In the genomic region with DNA sequence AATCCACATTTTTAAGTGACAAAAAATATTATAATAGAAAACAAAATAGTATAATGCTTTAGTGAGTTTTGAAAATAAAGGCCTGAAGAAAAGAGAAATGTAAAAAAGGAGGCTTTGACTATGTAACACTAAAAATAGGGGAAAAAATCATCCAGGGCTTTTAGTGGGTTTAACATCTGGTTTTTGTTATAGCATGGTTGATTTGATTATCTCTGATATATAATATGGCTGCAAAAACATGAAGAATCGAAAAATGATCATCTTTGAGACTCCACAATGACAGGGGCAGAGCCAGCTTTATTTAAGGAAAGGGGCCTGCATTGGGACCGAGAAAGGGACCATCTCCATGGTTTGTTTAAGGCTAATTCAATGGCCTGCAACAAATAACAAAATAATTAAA, we compare ENCODE assay signal across 17 cellular contexts.
A peak's percentile ranks its signal among the peaks of the same experiment; 100 is the strongest.
DNase-seq lines count a peak whose midpoint lies in the region; ATAC-seq and TF ChIP-seq lines count a peak whose summit lies in the region.
"Had no signal": no experiment of that assay in that cellular context is flagged by ENCODE, and none has a peak within 500 bp of the region (broad histone marks: within the 10 kb centered on the region; RNA-seq: fewer than 3 reads in every experiment).

No MANE protein-coding gene starts in this region.

- peaks cover 23% of the 10 kb centered on the region for H3K4me1 Mint-ChIP-seq in mesothelial cell of epicardium

- H3K9me3 Mint-ChIP-seq in mesothelial cell of epicardium, result peaks cover 8% of the 10 kb centered on the region
- H3K9me3 Mint-ChIP-seq: CD4-positive, alpha-beta T cell had no signal

- no peak for ATAC-seq in HG02973 (IDR thresholded peaks at IDR 0.05; ENCODE audit: unreplicated experiment)
- ATAC-seq in HG02970 (IDR thresholded peaks at IDR 0.05; ENCODE audit: low FRiP score, unreplicated experiment), result no peak
- ATAC-seq: A549 had no signal

- no peaks in the 10 kb centered on the region for H3K79me2 ChIP-seq in KMS-11 (ENCODE audit: insufficient read depth, low read depth)

- H3K36me3 Mint-ChIP-seq in mesothelial cell of epicardium, result no peaks in the 10 kb centered on the region

- no peak overlapping the region for H3K9ac ChIP-seq in KMS-11
- no peak overlapping the region for H3K9ac ChIP-seq in adipocyte (ENCODE audit: low read length)
- H3K9ac ChIP-seq: GM23248 had no signal

- H2AFZ ChIP-seq in KMS-11 (ENCODE audit: low read depth), result no peak overlapping the region
- H2AFZ ChIP-seq: GM23248 had no signal

- H3K27me3 ChIP-seq in KMS-11 (ENCODE audit: insufficient read depth, low read depth) (no peaks in the 10 kb centered on the region), adipocyte (replicated peaks; ENCODE audit: control insufficient read depth, insufficient read depth, low read length) (no peaks in the 10 kb centered on the region)

- H3K9me3 ChIP-seq in adipocyte (ENCODE audit: control insufficient read depth, low read length), result no peaks in the 10 kb centered on the region
- H3K9me3 ChIP-seq: A549, Caco-2, HAP-1 had no signal

- H3K4me3 Mint-ChIP-seq in mesothelial cell of epicardium, result no peak overlapping the region
- H3K4me3 Mint-ChIP-seq: CD4-positive, alpha-beta T cell had no signal

- DNase-seq in SK-N-DZ (ENCODE audit: low spot score), result peak; percentile 59
- peak; percentile 40 for DNase-seq in adipocyte (ENCODE audit: low read depth)
- no peak for DNase-seq in mesothelial cell of epicardium (ENCODE audit: low spot score in 2 of 2, unreplicated experiment in 2 of 2)
- no peak for DNase-seq in NCI-H2171 treated with DMSO at 0.1 percent for 48 hours (lab: John Stamatoyannopoulos, UW)
- DNase-seq: AML-193; Caco-2; CD4-positive, alpha-beta T cell; GDM1; GM23248; IMR-90 had no signal

- no peaks in the 10 kb centered on the region for H4K20me1 ChIP-seq in KMS-11 (ENCODE audit: insufficient read depth)

- H3K36me3 ChIP-seq in KMS-11 (ENCODE audit: insufficient read depth), result no peaks in the 10 kb centered on the region
- H3K36me3 ChIP-seq in adipocyte (ENCODE audit: control insufficient read depth, insufficient read depth, low read length, severe bottlenecking), result no peaks in the 10 kb centered on the region
- H3K36me3 ChIP-seq: HAP-1 had no signal

- peak overlapping the region; percentile 20; the same call in 1 of the 2 replicates for H3K4me2 ChIP-seq in KMS-11
- H3K4me2 ChIP-seq: A549 had no signal

- H3K4me3 ChIP-seq in KMS-11 (IDR thresholded peaks at IDR 0.05; ENCODE audit: insufficient read depth, low read depth, low read length), result no peak overlapping the region
- no peak overlapping the region for H3K4me3 ChIP-seq in adipocyte (ENCODE audit: low read length)
- H3K4me3 ChIP-seq: A549, GM23248, HAP-1 had no signal

- no peaks in the 10 kb centered on the region for H3K27me3 Mint-ChIP-seq in mesothelial cell of epicardium (ENCODE audit: low read depth)
- H3K27me3 Mint-ChIP-seq: CD4-positive, alpha-beta T cell had no signal

- no peak overlapping the region for H3K27ac ChIP-seq in KMS-11
- H3K27ac ChIP-seq: 22Rv1, A549, C4-2B, GM23248 had no signal

- H3K27ac Mint-ChIP-seq in mesothelial cell of epicardium, result peak overlapping the region; percentile 30
- H3K27ac Mint-ChIP-seq: CD4-positive, alpha-beta T cell had no signal

- TF ChIP-seq CTCF in KMS-11 (conservative IDR thresholded peaks at IDR 0.05; ENCODE audit: low read depth, low read length) (no peak), mesothelial cell of epicardium (IDR thresholded peaks at IDR 0.05; ENCODE audit: unreplicated experiment) (no peak)

- H3K4me1 ChIP-seq in KMS-11 (ENCODE audit: low read depth, poor library complexity, severe bottlenecking) (peaks cover 50% of the 10 kb centered on the region), adipocyte (ENCODE audit: control insufficient read depth, insufficient read depth, low read length) (peaks cover 5% of the 10 kb centered on the region)
- H3K4me1 ChIP-seq: HAP-1 had no signal

Comparison
In these comparisons a context has a peak if more than half of its experiments do, and no peak if none do; other contexts are left out.
1. DNase-seq: peak in SK-N-DZ (single experiment) and adipocyte (single experiment); none in mesothelial cell of epicardium (0 of 2) and NCI-H2171 treated with DMSO at 0.1 percent for 48 hours (single experiment).